ENCODE assay signal across 2 cellular contexts in genomic region chr1:240094043-240094722, GRCh38.
TF ChIP-seq lines count a peak whose summit lies in the region.

No MANE protein-coding gene starts in this region.

TF ChIP-seq in IMR-90, 13 proteins besides CTCF, POLR2A, EP300 and RAD21:
- TF ChIP-seq MAZ (IDR thresholded peaks at IDR 0.05; ENCODE audit: borderline replicate concordance, low read depth, low read length) (no peak), CEBPB (IDR thresholded peaks at IDR 0.05; ENCODE audit: low read depth, low read length) (peak; percentile 78)

TF ChIP-seq in H1, 55 proteins besides CTCF, POLR2A, EP300 and RAD21:
- no peak for TF ChIP-seq SUZ12 (IDR thresholded peaks at IDR 0.05; ENCODE audit: low read length)
- TF ChIP-seq HDAC2 (IDR thresholded peaks at IDR 0.05; ENCODE audit: borderline replicate concordance in 1 of 2, low read depth in 2 of 2, low read length in 2 of 2): no peak
- no peak for TF ChIP-seq SP1 (IDR thresholded peaks at IDR 0.05; ENCODE audit: low read depth, low read length)
- no peak for TF ChIP-seq CREB1 (IDR thresholded peaks at IDR 0.05)
- no peak for TF ChIP-seq KDM1A (IDR thresholded peaks at IDR 0.05; ENCODE audit: borderline replicate concordance, low read length)
- TF ChIP-seq CHD7 (IDR thresholded peaks at IDR 0.05; ENCODE audit: insufficient replicate concordance, low read length): no peak
- TF ChIP-seq TBP (IDR thresholded peaks at IDR 0.05; ENCODE audit: low read depth, low read length): no peak
- no peak for TF ChIP-seq CHD2 (IDR thresholded peaks at IDR 0.05; ENCODE audit: low read length)
- TF ChIP-seq ATF2 (IDR thresholded peaks at IDR 0.05; ENCODE audit: low read length): no peak
- no peak for TF ChIP-seq NRF1 (IDR thresholded peaks at IDR 0.05; ENCODE audit: low read depth, low read length)
- TF ChIP-seq SIRT6 (IDR thresholded peaks at IDR 0.05; ENCODE audit: low read length): no peak
- TF ChIP-seq GABPA (IDR thresholded peaks at IDR 0.05; ENCODE audit: borderline replicate concordance, insufficient read depth, low read length): no peak
- TF ChIP-seq POLR2AphosphoS5 (IDR thresholded peaks at IDR 0.05; ENCODE audit: low read depth, low read length): no peak
- no peak for TF ChIP-seq CTBP2 (IDR thresholded peaks at IDR 0.05; ENCODE audit: borderline replicate concordance, insufficient read depth, insufficient read length, low read length)
- TF ChIP-seq BCL11A (IDR thresholded peaks at IDR 0.05; ENCODE audit: low read depth in 2 of 2, low read length in 2 of 2): no peak
- TF ChIP-seq RBBP5 (IDR thresholded peaks at IDR 0.05; ENCODE audit: borderline replicate concordance, low read depth, low read length): no peak
- no peak for TF ChIP-seq KDM4A (IDR thresholded peaks at IDR 0.05; ENCODE audit: low read depth, low read length, severe bottlenecking)
- no peak for TF ChIP-seq MAX (IDR thresholded peaks at IDR 0.05)
- no peak for TF ChIP-seq SP4 (IDR thresholded peaks at IDR 0.05; ENCODE audit: low read length)
- no peak for TF ChIP-seq CBX5 (IDR thresholded peaks at IDR 0.05; ENCODE audit: low read depth, low read length)
TF ChIP-seq in H1: peak in this region for 0.
